In the genomic region with DNA sequence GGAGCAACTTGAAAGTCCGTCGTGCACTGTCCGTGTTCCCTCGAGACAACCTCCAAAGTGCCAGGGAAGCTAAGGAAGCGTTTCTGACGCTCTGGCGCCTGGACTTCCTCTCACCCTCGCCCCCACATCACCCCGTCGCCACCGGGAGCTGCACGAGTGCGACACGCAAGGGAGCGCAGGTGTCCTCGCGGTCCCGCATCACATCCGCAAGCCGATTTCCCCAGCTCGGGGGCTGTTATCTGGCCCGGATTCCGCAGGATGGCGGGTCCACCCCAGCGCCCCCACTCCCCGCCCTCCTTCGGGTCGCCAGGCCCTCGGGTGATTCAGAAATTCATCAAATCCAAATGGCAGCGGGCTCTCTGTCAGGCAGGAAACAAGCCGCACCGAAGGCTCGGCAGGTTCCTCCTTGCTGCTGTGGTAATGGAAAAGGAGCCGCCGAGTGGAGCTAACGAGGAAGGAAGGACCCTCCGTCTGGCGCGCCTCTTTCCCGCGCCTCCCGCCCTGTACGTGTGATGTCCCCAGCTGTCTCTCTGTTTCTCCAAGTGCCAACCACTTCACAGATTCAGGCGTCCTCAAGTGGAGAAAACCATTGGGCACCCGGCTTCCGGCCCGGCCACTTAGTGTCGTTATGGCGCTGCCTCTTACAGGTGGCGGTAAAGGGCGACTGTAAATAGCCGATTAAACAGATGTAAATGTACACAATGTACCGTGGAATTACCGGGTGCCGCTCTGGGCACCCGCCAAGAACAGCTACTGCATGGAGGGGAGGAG, we compare ENCODE assay signal across 8 cellular contexts. TPM values are rescaled to one million over a fixed set of nuclear protein-coding genes. Genes with fewer than 3 reads are reported as not detected.
DNase-seq lines count a peak whose midpoint lies in the region; ATAC-seq and TF ChIP-seq lines count a peak whose summit lies in the region.

No MANE protein-coding gene starts in this region.

- H3K27ac ChIP-seq in CD8-positive, alpha-beta T cell (ENCODE audit: low read depth, low read length) = peak overlapping the region; percentile 53
- H3K27ac ChIP-seq in psoas muscle = peak overlapping the region; percentile 99

- 0% methylated on average over 42 to 56 of the region's 56 CpGs for WGBS in psoas muscle, 3 donors

- POLR2A ChIA-PET in CD8-positive, alpha-beta T cell (lab: Charles Lee) = interaction anchor here (0.9 to 2.8 kb wide), 8 partner anchors 9 to 256 kb away, joined by 3 to 25 read pairs (median 3); a partner anchor contains a TSS
- POLR2A ChIA-PET in activated naive CD8-positive, alpha-beta T cell treated with anti-CD3 and anti-CD28 coated beads, Interleukin-2, amount 10 ng/mL, durations not matched to agents 7 days and 5 days (lab: Charles Lee) = interaction anchor here (1.1 to 3.1 kb wide), 7 partner anchors 47 to 817 kb away, joined by 3 to 20 read pairs (median 4); a partner anchor contains a TSS

- CTCF ChIA-PET in CD8-positive, alpha-beta T cell (lab: Charles Lee) = interaction anchor here (1.1 to 2.9 kb wide), 4 partner anchors 9 to 194 kb away, joined by 3 to 8 read pairs (median 3); no protein-coding TSS in a partner anchor

- peak; percentile 13 to 64 (median 35) for DNase-seq in CD8-positive, alpha-beta T cell
- DNase-seq in NCI-H1092 (lab: John Stamatoyannopoulos, UW) (peak; percentile 88), SKM-1 (lab: John Stamatoyannopoulos, UW; ENCODE audit: unreplicated experiment) (peak; percentile 16), left ventricle myocardium superior (peak; percentile 68), psoas muscle (peak; percentile 63 to 78), OCI-M2 (lab: John Stamatoyannopoulos, UW; ENCODE audit: unreplicated experiment) (no peak)
- DNase-seq in activated naive CD8-positive, alpha-beta T cell treated with anti-CD3 and anti-CD28 coated beads, Interleukin-2, amount 10 ng/mL, durations not matched to agents 7 days and 5 days = peak; percentile 67

- H3K4me3 ChIP-seq in CD8-positive, alpha-beta T cell (ENCODE audit: low read depth, low read length) = peak overlapping the region; percentile 79
- peak overlapping the region; percentile 96 for H3K4me3 ChIP-seq in psoas muscle

- H3K27me3 Mint-ChIP-seq in CD8-positive, alpha-beta T cell (ENCODE audit: low read depth) = peaks cover 9% of the 10 kb centered on the region
- peaks cover 4% of the 10 kb centered on the region for H3K27me3 Mint-ChIP-seq in activated naive CD8-positive, alpha-beta T cell treated with anti-CD3 and anti-CD28 coated beads, Interleukin-2, amount 10 ng/mL, durations not matched to agents 7 days and 5 days

- intact Hi-C loops in CD8-positive, alpha-beta T cell (cut with DNase I, micrococcal nuclease) = loop anchor here (2.0 to 10.0 kb wide), 9 partner anchors 26 to 968 kb away; a partner anchor contains a TSS
- intact Hi-C loops in left ventricle myocardium superior (cut with micrococcal nuclease) (no loop called here), psoas muscle (cut with DNase I) (loop anchor here in 1 of 2 donors (5.0 kb wide), 1 partner anchor 140 kb away; no protein-coding TSS in a partner anchor)

- TF ChIP-seq CTCF in CD8-positive, alpha-beta T cell (IDR thresholded peaks at IDR 0.05) = no peak
- TF ChIP-seq CTCF in psoas muscle (IDR thresholded peaks at IDR 0.05) = no peak

- H3K36me3 ChIP-seq in CD8-positive, alpha-beta T cell (ENCODE audit: insufficient read depth, low read length) = no peaks in the 10 kb centered on the region
- H3K36me3 ChIP-seq in psoas muscle (ENCODE audit: insufficient read depth in 1 of 2, low read depth in 1 of 2) = no peaks in the 10 kb centered on the region

- ATAC-seq in CD8-positive, alpha-beta T cell = peak; percentile 24
- peak; percentile 25 for ATAC-seq in GM21825 (IDR thresholded peaks at IDR 0.05; ENCODE audit: unreplicated experiment)
- ATAC-seq in activated naive CD8-positive, alpha-beta T cell treated with anti-CD3 and anti-CD28 coated beads, Interleukin-2, amount 10 ng/mL, durations not matched to agents 7 days and 5 days (ENCODE audit: low read depth) = peak; percentile 29
- peak; percentile 18 for ATAC-seq in left ventricle myocardium superior
- ATAC-seq in psoas muscle = peak; percentile 40 to 62 (median 54)

- no peaks in the 10 kb centered on the region for H3K27me3 ChIP-seq in CD8-positive, alpha-beta T cell (ENCODE audit: insufficient read depth, low read length)
- H3K27me3 ChIP-seq in psoas muscle (ENCODE audit: insufficient read depth in 3 of 3, low read length in 2 of 3) = no peaks in the 10 kb centered on the region

- no peaks in the 10 kb centered on the region for H3K9me3 Mint-ChIP-seq in CD8-positive, alpha-beta T cell
- no peaks in the 10 kb centered on the region for H3K9me3 Mint-ChIP-seq in activated naive CD8-positive, alpha-beta T cell treated with anti-CD3 and anti-CD28 coated beads, Interleukin-2, amount 10 ng/mL, durations not matched to agents 7 days and 5 days

- H3K4me3 Mint-ChIP-seq in CD8-positive, alpha-beta T cell = peak overlapping the region; percentile 97
- H3K4me3 Mint-ChIP-seq in activated naive CD8-positive, alpha-beta T cell treated with anti-CD3 and anti-CD28 coated beads, Interleukin-2, amount 10 ng/mL, durations not matched to agents 7 days and 5 days = peak overlapping the region; percentile 93

- no peaks in the 10 kb centered on the region for H3K9me3 ChIP-seq in CD8-positive, alpha-beta T cell (ENCODE audit: low read length)
- H3K9me3 ChIP-seq in psoas muscle = no peaks in the 10 kb centered on the region

- H3K4me1 ChIP-seq in CD8-positive, alpha-beta T cell (ENCODE audit: insufficient read depth, low read length) = peaks cover 13% of the 10 kb centered on the region
- peaks cover 30% of the 10 kb centered on the region for H3K4me1 ChIP-seq in psoas muscle

- peaks cover 8% of the 10 kb centered on the region for H3K36me3 Mint-ChIP-seq in CD8-positive, alpha-beta T cell
- H3K36me3 Mint-ChIP-seq in activated naive CD8-positive, alpha-beta T cell treated with anti-CD3 and anti-CD28 coated beads, Interleukin-2, amount 10 ng/mL, durations not matched to agents 7 days and 5 days = no peaks in the 10 kb centered on the region

- H3K27ac Mint-ChIP-seq in CD8-positive, alpha-beta T cell = peak overlapping the region; percentile 95
- H3K27ac Mint-ChIP-seq in activated naive CD8-positive, alpha-beta T cell treated with anti-CD3 and anti-CD28 coated beads, Interleukin-2, amount 10 ng/mL, durations not matched to agents 7 days and 5 days = peak overlapping the region; percentile 93

- peaks cover 40% of the 10 kb centered on the region for H3K4me1 Mint-ChIP-seq in CD8-positive, alpha-beta T cell (ENCODE audit: low read depth)
- peaks cover 48% of the 10 kb centered on the region for H3K4me1 Mint-ChIP-seq in activated naive CD8-positive, alpha-beta T cell treated with anti-CD3 and anti-CD28 coated beads, Interleukin-2, amount 10 ng/mL, durations not matched to agents 7 days and 5 days

RNA-seq across cellular contexts. Expression of a gene that starts 0.9 kb away (rescaled TPM):
- 10 to 100 TPM in 1 of 2 experiments, 1 to 10 TPM in 1; 9.5 to 10.3 TPM for total RNA-seq in CD8-positive, alpha-beta T cell
- 10 to 100 TPM in 1 of 2 experiments, 1 to 10 TPM in 1; 9.4 to 10.1 TPM for total RNA-seq in activated naive CD8-positive, alpha-beta T cell treated with anti-CD3 and anti-CD28 coated beads, Interleukin-2, amount 10 ng/mL, durations not matched to agents 7 days and 5 days
- total RNA-seq in left ventricle myocardium superior = 50.0 TPM
- total RNA-seq in psoas muscle = 10 to 100 TPM; 78.4 to 96.0 (median 91.4) TPM
- 10 to 100 TPM; 15.2 to 70.1 (median 38.8) TPM for polyA plus RNA-seq in psoas muscle
